ENCODE assay signal across 2 cellular contexts in the genomic region with DNA sequence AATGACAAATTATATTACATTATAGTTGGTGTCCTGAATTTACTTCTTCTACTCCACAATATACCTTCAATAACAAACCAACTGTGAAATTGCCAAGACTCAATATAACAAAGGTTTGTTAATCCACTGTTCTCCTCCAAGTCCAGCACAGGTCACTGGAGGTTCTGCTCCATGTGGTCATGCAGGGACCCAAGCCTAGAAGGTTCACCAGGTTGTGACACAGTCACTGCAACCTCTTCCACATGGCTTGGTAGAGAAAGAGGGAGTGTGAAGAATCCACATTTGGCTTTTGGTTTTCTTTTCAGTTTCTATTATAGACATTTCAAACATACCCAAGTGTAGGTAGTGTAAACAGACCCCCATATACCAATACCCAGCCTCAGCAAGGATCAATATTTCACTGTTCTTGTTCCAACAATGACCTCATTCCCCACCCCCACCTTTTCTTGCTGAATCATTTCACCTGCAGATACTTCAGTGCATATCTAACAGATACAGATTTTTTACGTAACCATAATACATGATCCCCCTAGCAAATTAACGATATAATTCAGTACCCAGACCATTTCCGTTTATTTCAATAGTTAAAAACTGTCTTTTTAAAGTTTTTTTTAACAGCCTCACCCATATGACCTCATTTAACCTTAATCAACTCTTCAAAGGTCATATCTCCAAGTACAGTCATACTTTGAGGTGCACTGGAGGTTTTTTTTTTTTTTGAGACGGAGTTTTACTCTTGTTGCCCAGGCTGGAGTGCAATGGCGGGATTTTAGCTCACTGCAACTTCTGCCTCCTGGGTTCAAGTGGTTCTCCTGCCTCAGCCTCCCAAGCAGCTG.
TF ChIP-seq lines count a peak whose summit lies in the region.

No MANE protein-coding gene starts in this region.

TF ChIP-seq in HCT116, 20 proteins besides CTCF, POLR2A, EP300 and RAD21:
- TF ChIP-seq, protein P1, sequence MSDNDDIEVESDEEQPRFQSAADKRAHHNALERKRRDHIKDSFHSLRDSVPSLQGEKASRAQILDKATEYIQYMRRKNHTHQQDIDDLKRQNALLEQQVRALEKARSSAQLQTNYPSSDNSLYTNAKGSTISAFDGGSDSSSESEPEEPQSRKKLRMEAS (IDR thresholded peaks at IDR 0.05): peak; percentile 30; the same call in 1 of the 2 replicates
- TF ChIP-seq SP1 (IDR thresholded peaks at IDR 0.05; ENCODE audit: low read depth) (no peak), EGR1 (IDR thresholded peaks at IDR 0.05; ENCODE audit: low read depth) (no peak), CBX3 (IDR thresholded peaks at IDR 0.05; ENCODE audit: low read depth) (0 out of 2 replicates have a peak, but pooled peaks have one; percentile 32), ZFX (IDR thresholded peaks at IDR 0.05) (no peak), SIN3A (IDR thresholded peaks at IDR 0.05; ENCODE audit: low read depth) (no peak), EZH2phosphoT487 (IDR thresholded peaks at IDR 0.05; ENCODE audit: borderline replicate concordance) (no peak), POLR2AphosphoS5 (IDR thresholded peaks at IDR 0.05; ENCODE audit: low read depth, low read length) (no peak), FOSL1 (IDR thresholded peaks at IDR 0.05; ENCODE audit: low read depth) (no peak), YY1 (IDR thresholded peaks at IDR 0.05; ENCODE audit: extremely low read depth, insufficient replicate concordance, low read depth, low read length) (no peak), EZH2 (IDR thresholded peaks at IDR 0.05) (no peak)
- TF ChIP-seq, protein P2, sequence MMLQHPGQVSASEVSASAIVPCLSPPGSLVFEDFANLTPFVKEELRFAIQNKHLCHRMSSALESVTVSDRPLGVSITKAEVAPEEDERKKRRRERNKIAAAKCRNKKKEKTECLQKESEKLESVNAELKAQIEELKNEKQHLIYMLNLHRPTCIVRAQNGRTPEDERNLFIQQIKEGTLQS (IDR thresholded peaks at IDR 0.05): no peak
- TF ChIP-seq, protein P3, sequence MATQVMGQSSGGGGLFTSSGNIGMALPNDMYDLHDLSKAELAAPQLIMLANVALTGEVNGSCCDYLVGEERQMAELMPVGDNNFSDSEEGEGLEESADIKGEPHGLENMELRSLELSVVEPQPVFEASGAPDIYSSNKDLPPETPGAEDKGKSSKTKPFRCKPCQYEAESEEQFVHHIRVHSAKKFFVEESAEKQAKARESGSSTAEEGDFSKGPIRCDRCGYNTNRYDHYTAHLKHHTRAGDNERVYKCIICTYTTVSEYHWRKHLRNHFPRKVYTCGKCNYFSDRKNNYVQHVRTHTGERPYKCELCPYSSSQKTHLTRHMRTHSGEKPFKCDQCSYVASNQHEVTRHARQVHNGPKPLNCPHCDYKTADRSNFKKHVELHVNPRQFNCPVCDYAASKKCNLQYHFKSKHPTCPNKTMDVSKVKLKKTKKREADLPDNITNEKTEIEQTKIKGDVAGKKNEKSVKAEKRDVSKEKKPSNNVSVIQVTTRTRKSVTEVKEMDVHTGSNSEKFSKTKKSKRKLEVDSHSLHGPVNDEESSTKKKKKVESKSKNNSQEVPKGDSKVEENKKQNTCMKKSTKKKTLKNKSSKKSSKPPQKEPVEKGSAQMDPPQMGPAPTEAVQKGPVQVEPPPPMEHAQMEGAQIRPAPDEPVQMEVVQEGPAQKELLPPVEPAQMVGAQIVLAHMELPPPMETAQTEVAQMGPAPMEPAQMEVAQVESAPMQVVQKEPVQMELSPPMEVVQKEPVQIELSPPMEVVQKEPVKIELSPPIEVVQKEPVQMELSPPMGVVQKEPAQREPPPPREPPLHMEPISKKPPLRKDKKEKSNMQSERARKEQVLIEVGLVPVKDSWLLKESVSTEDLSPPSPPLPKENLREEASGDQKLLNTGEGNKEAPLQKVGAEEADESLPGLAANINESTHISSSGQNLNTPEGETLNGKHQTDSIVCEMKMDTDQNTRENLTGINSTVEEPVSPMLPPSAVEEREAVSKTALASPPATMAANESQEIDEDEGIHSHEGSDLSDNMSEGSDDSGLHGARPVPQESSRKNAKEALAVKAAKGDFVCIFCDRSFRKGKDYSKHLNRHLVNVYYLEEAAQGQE (IDR thresholded peaks at IDR 0.05; ENCODE audit: low read depth): no peak

TF ChIP-seq in K562, 482 proteins besides CTCF, POLR2A, EP300 and RAD21 (continues in another document):
- no peak for TF ChIP-seq ZBTB9 (CRISPR knock-in tag; IDR thresholded peaks at IDR 0.05)
- no peak for TF ChIP-seq MIER1 (IDR thresholded peaks at IDR 0.05; ENCODE audit: low read depth)
- no peak for TF ChIP-seq HSF4 (CRISPR knock-in tag; IDR thresholded peaks at IDR 0.05; ENCODE audit: borderline replicate concordance)
- no peak for TF ChIP-seq TAF1 (IDR thresholded peaks at IDR 0.05; ENCODE audit: control insufficient read depth, extremely low read depth, insufficient read depth, low read length, severe bottlenecking)
- no peak for TF ChIP-seq PKNOX1 (IDR thresholded peaks at IDR 0.05)
- no peak for TF ChIP-seq GTF2A2 (tag; IDR thresholded peaks at IDR 0.05)
- peak; percentile 86 for TF ChIP-seq ESRRA (IDR thresholded peaks at IDR 0.05; ENCODE audit: borderline replicate concordance, low read depth)
- no peak for TF ChIP-seq PML (IDR thresholded peaks at IDR 0.05; ENCODE audit: low read length)
- no peak for TF ChIP-seq KDM5B (IDR thresholded peaks at IDR 0.05; ENCODE audit: insufficient replicate concordance, low read depth, low read length)
- TF ChIP-seq RNF2 (IDR thresholded peaks at IDR 0.05): no peak
- TF ChIP-seq CXXC5 (CRISPR knock-in tag; IDR thresholded peaks at IDR 0.05): no peak
- TF ChIP-seq SMARCA4 (IDR thresholded peaks at IDR 0.05): 0 out of 2 replicates have a peak, but pooled peaks have one; percentile 36
- no peak for TF ChIP-seq LCOR (CRISPR knock-in tag; IDR thresholded peaks at IDR 0.05)
- TF ChIP-seq RAD51 (IDR thresholded peaks at IDR 0.05; ENCODE audit: borderline replicate concordance, low read depth): no peak
- peak; percentile 47 for TF ChIP-seq CBFA2T3 (IDR thresholded peaks at IDR 0.05)
- TF ChIP-seq TCF7 (IDR thresholded peaks at IDR 0.05; ENCODE audit: borderline replicate concordance): no peak
- TF ChIP-seq SLC30A9 (CRISPR knock-in tag; IDR thresholded peaks at IDR 0.05): no peak
- no peak for TF ChIP-seq GTF2E2 (tag; IDR thresholded peaks at IDR 0.05)
- no peak for TF ChIP-seq PURB (CRISPR knock-in tag; IDR thresholded peaks at IDR 0.05; ENCODE audit: low read depth)
- TF ChIP-seq, protein P4, sequence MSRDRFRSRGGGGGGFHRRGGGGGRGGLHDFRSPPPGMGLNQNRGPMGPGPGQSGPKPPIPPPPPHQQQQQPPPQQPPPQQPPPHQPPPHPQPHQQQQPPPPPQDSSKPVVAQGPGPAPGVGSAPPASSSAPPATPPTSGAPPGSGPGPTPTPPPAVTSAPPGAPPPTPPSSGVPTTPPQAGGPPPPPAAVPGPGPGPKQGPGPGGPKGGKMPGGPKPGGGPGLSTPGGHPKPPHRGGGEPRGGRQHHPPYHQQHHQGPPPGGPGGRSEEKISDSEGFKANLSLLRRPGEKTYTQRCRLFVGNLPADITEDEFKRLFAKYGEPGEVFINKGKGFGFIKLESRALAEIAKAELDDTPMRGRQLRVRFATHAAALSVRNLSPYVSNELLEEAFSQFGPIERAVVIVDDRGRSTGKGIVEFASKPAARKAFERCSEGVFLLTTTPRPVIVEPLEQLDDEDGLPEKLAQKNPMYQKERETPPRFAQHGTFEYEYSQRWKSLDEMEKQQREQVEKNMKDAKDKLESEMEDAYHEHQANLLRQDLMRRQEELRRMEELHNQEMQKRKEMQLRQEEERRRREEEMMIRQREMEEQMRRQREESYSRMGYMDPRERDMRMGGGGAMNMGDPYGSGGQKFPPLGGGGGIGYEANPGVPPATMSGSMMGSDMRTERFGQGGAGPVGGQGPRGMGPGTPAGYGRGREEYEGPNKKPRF (IDR thresholded peaks at IDR 0.05; ENCODE audit: low read depth, low read length): no peak
- TF ChIP-seq EGR1 (conservative IDR thresholded peaks at IDR 0.05): no peak
- TF ChIP-seq NFE2 (IDR thresholded peaks at IDR 0.05; ENCODE audit: low read depth): peak; percentile 72
- peak; percentile 48; the same call in 1 of the 2 replicates for TF ChIP-seq ZNF316 (IDR thresholded peaks at IDR 0.05)
- no peak for TF ChIP-seq IRF2 (CRISPR knock-in tag; IDR thresholded peaks at IDR 0.05)
- TF ChIP-seq TBL1XR1 (IDR thresholded peaks at IDR 0.05; ENCODE audit: low read length in 2 of 2): no peak
- TF ChIP-seq YY1 (IDR thresholded peaks at IDR 0.05; ENCODE audit: borderline replicate concordance in 1 of 3, control insufficient read depth in 1 of 3, extremely low read depth in 1 of 3, insufficient read depth in 3 of 3, insufficient read length in 1 of 3, insufficient replicate concordance in 2 of 3, low read depth in 1 of 3, low read length in 2 of 3): no peak
- TF ChIP-seq JUND (IDR thresholded peaks at IDR 0.05; ENCODE audit: borderline replicate concordance, low read depth, low read length): no peak
- TF ChIP-seq JUND (tag; IDR thresholded peaks at IDR 0.05; ENCODE audit: borderline replicate concordance, low read depth, low read length): peak; percentile 64; the same call in 1 of the 3 replicates
- TF ChIP-seq, protein P5, sequence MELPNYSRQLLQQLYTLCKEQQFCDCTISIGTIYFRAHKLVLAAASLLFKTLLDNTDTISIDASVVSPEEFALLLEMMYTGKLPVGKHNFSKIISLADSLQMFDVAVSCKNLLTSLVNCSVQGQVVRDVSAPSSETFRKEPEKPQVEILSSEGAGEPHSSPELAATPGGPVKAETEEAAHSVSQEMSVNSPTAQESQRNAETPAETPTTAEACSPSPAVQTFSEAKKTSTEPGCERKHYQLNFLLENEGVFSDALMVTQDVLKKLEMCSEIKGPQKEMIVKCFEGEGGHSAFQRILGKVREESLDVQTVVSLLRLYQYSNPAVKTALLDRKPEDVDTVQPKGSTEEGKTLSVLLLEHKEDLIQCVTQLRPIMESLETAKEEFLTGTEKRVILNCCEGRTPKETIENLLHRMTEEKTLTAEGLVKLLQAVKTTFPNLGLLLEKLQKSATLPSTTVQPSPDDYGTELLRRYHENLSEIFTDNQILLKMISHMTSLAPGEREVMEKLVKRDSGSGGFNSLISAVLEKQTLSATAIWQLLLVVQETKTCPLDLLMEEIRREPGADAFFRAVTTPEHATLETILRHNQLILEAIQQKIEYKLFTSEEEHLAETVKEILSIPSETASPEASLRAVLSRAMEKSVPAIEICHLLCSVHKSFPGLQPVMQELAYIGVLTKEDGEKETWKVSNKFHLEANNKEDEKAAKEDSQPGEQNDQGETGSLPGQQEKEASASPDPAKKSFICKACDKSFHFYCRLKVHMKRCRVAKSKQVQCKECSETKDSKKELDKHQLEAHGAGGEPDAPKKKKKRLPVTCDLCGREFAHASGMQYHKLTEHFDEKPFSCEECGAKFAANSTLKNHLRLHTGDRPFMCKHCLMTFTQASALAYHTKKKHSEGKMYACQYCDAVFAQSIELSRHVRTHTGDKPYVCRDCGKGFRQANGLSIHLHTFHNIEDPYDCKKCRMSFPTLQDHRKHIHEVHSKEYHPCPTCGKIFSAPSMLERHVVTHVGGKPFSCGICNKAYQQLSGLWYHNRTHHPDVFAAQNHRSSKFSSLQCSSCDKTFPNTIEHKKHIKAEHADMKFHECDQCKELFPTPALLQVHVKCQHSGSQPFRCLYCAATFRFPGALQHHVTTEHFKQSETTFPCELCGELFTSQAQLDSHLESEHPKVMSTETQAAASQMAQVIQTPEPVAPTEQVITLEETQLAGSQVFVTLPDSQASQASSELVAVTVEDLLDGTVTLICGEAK (IDR thresholded peaks at IDR 0.05): peak; percentile 44; the same call in 1 of the 2 replicates
- TF ChIP-seq, protein P5 (CRISPR knock-in tag; IDR thresholded peaks at IDR 0.05): no peak
- TF ChIP-seq PRPF4 (IDR thresholded peaks at IDR 0.05; ENCODE audit: insufficient read depth, low read depth, low read length, poor library complexity, severe bottlenecking): no peak
